Comparison of ENCODE assay signal across 9 cellular contexts in genomic region chr1:7539772-7540175, GRCh38.
DNase-seq lines count a peak whose midpoint lies in the region; ATAC-seq, FAIRE-seq and TF ChIP-seq lines count a peak whose summit lies in the region.
"Had no signal": no experiment of that assay in that cellular context is flagged by ENCODE, and none has a peak within 500 bp of the region (broad histone marks: within the 10 kb centered on the region; RNA-seq: fewer than 3 reads in every experiment).

No MANE protein-coding gene starts in this region.

- H3K9me3 ChIP-seq in RWPE2 (ENCODE audit: severe bottlenecking) (no peaks in the 10 kb centered on the region), cardiac muscle cell (ENCODE audit: low read depth) (no peaks in the 10 kb centered on the region)

- H3K4me3 ChIP-seq in RWPE2 (ENCODE audit: severe bottlenecking) (no peak overlapping the region), cardiac muscle cell (no peak overlapping the region)

- TF ChIP-seq CTCF in GM12873 (IDR thresholded peaks at IDR 0.05; ENCODE audit: insufficient read depth, low read depth, low read length, missing control alignments) (peak; percentile 59), RWPE2 (IDR thresholded peaks at IDR 0.05; ENCODE audit: poor library complexity, severe bottlenecking) (peak; percentile 53), cardiac muscle cell (IDR thresholded peaks at IDR 0.05; ENCODE audit: low read depth, low read length) (peak; percentile 27), natural killer cell (IDR thresholded peaks at IDR 0.05) (no peak)

- H3K27me3 ChIP-seq in RWPE2 (ENCODE audit: insufficient read depth, poor library complexity, severe bottlenecking) (no peaks in the 10 kb centered on the region), cardiac muscle cell (no peaks in the 10 kb centered on the region)

- ATAC-seq in RWPE2 (ENCODE audit: low read depth) = peak; percentile 73
- ATAC-seq in HG02852 (IDR thresholded peaks at IDR 0.05; ENCODE audit: unreplicated experiment) = no peak
- no peak for ATAC-seq in natural killer cell

- no peak for FAIRE-seq in urothelium cell line (lab: Jason Lieb, UNC)

- intact Hi-C loops in natural killer cell (cut with micrococcal nuclease) = no loop called here

- peaks cover 0 to 2% of the 10 kb centered on the region in 2 donors for H3K27me3 Mint-ChIP-seq in natural killer cell (ENCODE audit: low read depth in 2 of 2)

- in situ Hi-C loops in ACHN (cut with HindIII; ENCODE audit: low pct_ligation_motif_present, low pct_unique_long_range_greater_than_20kb, low sequenced_read_pairs) = no loop called here

- H3K9me3 Mint-ChIP-seq in natural killer cell = no peaks in the 10 kb centered on the region
- H3K9me3 Mint-ChIP-seq: dendritic cell treated with granulocyte-macrophage colony-stimulating factor and Interleukin-4, amounts not matched to agents 40 ng/mL and 50 ng/mL, for 4 days had no signal

- no peak overlapping the region for H3K27ac Mint-ChIP-seq in natural killer cell
- H3K27ac Mint-ChIP-seq: dendritic cell treated with granulocyte-macrophage colony-stimulating factor and Interleukin-4, amounts not matched to agents 40 ng/mL and 50 ng/mL, for 4 days had no signal

- no peak overlapping the region for H3K4me3 Mint-ChIP-seq in natural killer cell
- H3K4me3 Mint-ChIP-seq: dendritic cell treated with granulocyte-macrophage colony-stimulating factor and Interleukin-4, amounts not matched to agents 40 ng/mL and 50 ng/mL, for 4 days had no signal

- H3K27ac ChIP-seq in RWPE2 (ENCODE audit: poor library complexity, severe bottlenecking) = no peak overlapping the region
- no peak overlapping the region for H3K27ac ChIP-seq in cardiac muscle cell

- DNase-seq in ACHN (peak; percentile 48), RWPE2 (ENCODE audit: low spot score) (peak; percentile 51), cardiac muscle cell (ENCODE audit: low read depth in 1 of 2, low spot score in 1 of 2) (peak; percentile 17 to 65), urothelium cell line (ENCODE audit: low spot score) (peak; percentile 26), hippocampal formation (lab: John Stamatoyannopoulos, UW) (no peak), natural killer cell (no peak)

- H3K4me1 Mint-ChIP-seq in natural killer cell = no peaks in the 10 kb centered on the region

- no peaks in the 10 kb centered on the region for H3K4me1 ChIP-seq in RWPE2 (ENCODE audit: insufficient read depth, poor library complexity, severe bottlenecking)
- peaks cover 7% of the 10 kb centered on the region for H3K4me1 ChIP-seq in cardiac muscle cell (ENCODE audit: low read depth)

- no peaks in the 10 kb centered on the region for H3K36me3 ChIP-seq in RWPE2 (ENCODE audit: low read depth)
- no peaks in the 10 kb centered on the region for H3K36me3 ChIP-seq in cardiac muscle cell

- no peaks in the 10 kb centered on the region for H3K36me3 Mint-ChIP-seq in natural killer cell

Comparison
In these comparisons a context has a peak if more than half of its experiments do, and no peak if none do; other contexts are left out.
1. DNase-seq: peak in ACHN (single experiment), RWPE2 (single experiment), cardiac muscle cell (2 of 2) and urothelium cell line (single experiment); none in hippocampal formation (0 of 2) and natural killer cell (single experiment).